Comparison of ENCODE assay signal across 8 cellular contexts in genomic region chr5:56011835-56012234, GRCh38. TPM values are rescaled to one million over a fixed set of nuclear protein-coding genes. Genes with fewer than 3 reads are reported as not detected.
DNase-seq lines count a peak whose midpoint lies in the region; ATAC-seq and TF ChIP-seq lines count a peak whose summit lies in the region.

No MANE protein-coding gene starts in this region.

- H3K4me3 Mint-ChIP-seq in activated CD4-positive, alpha-beta T cell treated with anti-CD3 and anti-CD28 coated beads for 36 hours, result peak overlapping the region; percentile 3

- intact Hi-C loops in activated CD4-positive, alpha-beta T cell treated with anti-CD3 and anti-CD28 coated beads for 36 hours (cut with DNase I, micrococcal nuclease), result loop anchor here (1.0 to 5.0 kb wide), 5 partner anchors 14 to 46 kb away; no protein-coding TSS in a partner anchor

- TF ChIP-seq CTCF in fibroblast of villous mesenchyme (IDR thresholded peaks at IDR 0.05; ENCODE audit: insufficient read depth, low read depth, low read length), result no peak

- H3K9me3 Mint-ChIP-seq in activated CD4-positive, alpha-beta T cell treated with anti-CD3 and anti-CD28 coated beads for 36 hours (ENCODE audit: low read depth), result peaks cover 7% of the 10 kb centered on the region

- POLR2A ChIA-PET in activated CD4-positive, alpha-beta T cell treated with anti-CD3 and anti-CD28 coated beads for 36 hours (lab: Charles Lee), result interaction anchor here (1.0 to 1.8 kb wide), 5 partner anchors 17 to 83 kb away, joined by 3 to 5 read pairs (median 4); partner anchors contain the start of gene IL6ST

- CTCF ChIA-PET in activated CD4-positive, alpha-beta T cell treated with anti-CD3 and anti-CD28 coated beads for 36 hours (lab: Charles Lee), result interaction anchor here (0.5 to 1.6 kb wide), 11 partner anchors 11 to 86 kb away, joined by 3 to 6 read pairs (median 4); no protein-coding TSS in a partner anchor

- no peaks in the 10 kb centered on the region for H3K4me1 ChIP-seq in thymus (ENCODE audit: control insufficient read depth, insufficient read depth, low read length)

- no peaks in the 10 kb centered on the region for H3K9me3 ChIP-seq in thymus (ENCODE audit: control insufficient read depth)

- WGBS in thymus, result 87% methylated on average over 3 of the region's 3 CpGs

- H3K4me1 Mint-ChIP-seq in activated CD4-positive, alpha-beta T cell treated with anti-CD3 and anti-CD28 coated beads for 36 hours, result peaks cover 48% of the 10 kb centered on the region

- H3K27me3 Mint-ChIP-seq in activated CD4-positive, alpha-beta T cell treated with anti-CD3 and anti-CD28 coated beads for 36 hours, result no peaks in the 10 kb centered on the region

- H3K27me3 ChIP-seq in thymus (ENCODE audit: control insufficient read depth, insufficient read depth), result no peaks in the 10 kb centered on the region

- peak overlapping the region; percentile 66 for H3K27ac ChIP-seq in thymus (ENCODE audit: low read depth)

- H3K4me3 ChIP-seq in fibroblast of villous mesenchyme (ENCODE audit: low read depth, low read length) (no peak overlapping the region), thymus (ENCODE audit: low read length) (no peak overlapping the region)

- peaks cover 6% of the 10 kb centered on the region for H3K36me3 Mint-ChIP-seq in activated CD4-positive, alpha-beta T cell treated with anti-CD3 and anti-CD28 coated beads for 36 hours (ENCODE audit: low read depth)

- peak; percentile 63 for DNase-seq in activated CD4-positive, alpha-beta T cell treated with anti-CD3 and anti-CD28 coated beads for 36 hours
- no peak for DNase-seq in activated CD4-positive, alpha-beta T cell treated with anti-CD3 and anti-CD28 coated beads for 1 hour
- DNase-seq in T1000 (lab: John Stamatoyannopoulos, UW) (peak; percentile 21), fibroblast of villous mesenchyme (ENCODE audit: low read depth) (peak; percentile 93), cerebellum (ENCODE audit: low spot score) (no peak), DMS53 treated with DMSO at 0.1 percent for 48 hours (lab: John Stamatoyannopoulos, UW; ENCODE audit: unreplicated experiment) (no peak)

- ATAC-seq in activated CD4-positive, alpha-beta T cell treated with anti-CD3 and anti-CD28 coated beads for 36 hours, result peak; percentile 79
- no peak for ATAC-seq in HG03565 (IDR thresholded peaks at IDR 0.05; ENCODE audit: unreplicated experiment)

- H3K27ac Mint-ChIP-seq in activated CD4-positive, alpha-beta T cell treated with anti-CD3 and anti-CD28 coated beads for 36 hours, result peak overlapping the region; percentile 61

- no peaks in the 10 kb centered on the region for H3K36me3 ChIP-seq in thymus (ENCODE audit: control insufficient read depth, insufficient read depth)

RNA-seq across cellular contexts. Expression of gene IL6ST, which starts 17.1 kb away (rescaled TPM):
- total RNA-seq in activated CD4-positive, alpha-beta T cell treated with anti-CD3 and anti-CD28 coated beads for 36 hours, result 10 to 100 TPM; 57.1 to 64.4 TPM
- 281 and 557 TPM in 2 replicates for total RNA-seq in fibroblast of villous mesenchyme
- polyA plus RNA-seq in thymus, result 94.1 TPM
- total RNA-seq in cerebellum, result 69.0 TPM

Comparison
In these comparisons a context has a peak if more than half of its experiments do, and no peak if none do; other contexts are left out.
1. DNase-seq: peak in activated CD4-positive, alpha-beta T cell treated with anti-CD3 and anti-CD28 coated beads for 36 hours (single experiment), T1000 (single experiment) and fibroblast of villous mesenchyme (single experiment); none in activated CD4-positive, alpha-beta T cell treated with anti-CD3 and anti-CD28 coated beads for 1 hour (single experiment), cerebellum (single experiment) and DMS53 treated with DMSO at 0.1 percent for 48 hours (single experiment).